In genomic region chr6:136470044-136470443, GRCh38 we compare ENCODE assay signal across 20 cellular contexts.
DNase-seq lines count a peak whose midpoint lies in the region; ATAC-seq and TF ChIP-seq lines count a peak whose summit lies in the region.
"Had no signal": no experiment of that assay in that cellular context is flagged by ENCODE, and none has a peak within 500 bp of the region (broad histone marks: within the 10 kb centered on the region; RNA-seq: fewer than 3 reads in every experiment).

No MANE protein-coding gene starts in this region.

- peaks cover 11% of the 10 kb centered on the region; the same call in 1 of the 2 replicates for H4K20me1 ChIP-seq in GM23338 (replicated peaks; ENCODE audit: insufficient read depth)

- H3K9me2 ChIP-seq in GM23338 (ENCODE audit: insufficient read depth): no peaks in the 10 kb centered on the region

- no TSS peak for BruUV-seq in A673 (replicated peaks; lab: Mats Ljungman, UMichigan)

- H3K9me3 ChIP-seq in A673 (ENCODE audit: low read depth, low read length, poor library complexity, severe bottlenecking): no peaks in the 10 kb centered on the region
- H3K9me3 ChIP-seq: body of pancreas, gastroesophageal sphincter, sigmoid colon, SJCRH30 had no signal

- peaks cover 2% of the 10 kb centered on the region for H3K27me3 Mint-ChIP-seq in GM23338 (ENCODE audit: insufficient read depth, low read depth, poor library complexity)
- H3K27me3 Mint-ChIP-seq in nephron (ENCODE audit: low read depth): no peaks in the 10 kb centered on the region

- H3K4me3 Mint-ChIP-seq in GM23338: no peak overlapping the region
- H3K4me3 Mint-ChIP-seq in nephron: no peak overlapping the region
- H3K4me3 Mint-ChIP-seq: activated naive CD8-positive, alpha-beta T cell treated with anti-CD3 and anti-CD28 coated beads, Interleukin-2, amount 50 U/mL, for 24 hours; CD4-positive, CD25-positive, alpha-beta regulatory T cell; endodermal cell; memory B cell had no signal

- H3K9me3 Mint-ChIP-seq in GM23338: no peaks in the 10 kb centered on the region
- no peaks in the 10 kb centered on the region for H3K9me3 Mint-ChIP-seq in nephron
- H3K9me3 Mint-ChIP-seq: activated naive CD8-positive, alpha-beta T cell treated with anti-CD3 and anti-CD28 coated beads, Interleukin-2, amount 50 U/mL, for 24 hours; endodermal cell; memory B cell had no signal

- no peaks in the 10 kb centered on the region for H3K27me3 ChIP-seq in GM23338 (ENCODE audit: insufficient read depth)
- H3K27me3 ChIP-seq in A673 (replicated peaks; ENCODE audit: insufficient read depth, low read depth, low read length, poor library complexity): no peaks in the 10 kb centered on the region
- H3K27me3 ChIP-seq: body of pancreas, gastroesophageal sphincter, sigmoid colon had no signal

- H3K36me3 ChIP-seq in GM23338 (ENCODE audit: insufficient read depth) (no peaks in the 10 kb centered on the region), A673 (ENCODE audit: insufficient read depth, low read length, poor library complexity, severe bottlenecking) (no peaks in the 10 kb centered on the region)
- H3K36me3 ChIP-seq: gastroesophageal sphincter, sigmoid colon, SJCRH30 had no signal

- peaks cover 60% of the 10 kb centered on the region for H3K4me1 Mint-ChIP-seq in GM23338
- no peaks in the 10 kb centered on the region for H3K4me1 Mint-ChIP-seq in nephron
- H3K4me1 Mint-ChIP-seq: activated naive CD8-positive, alpha-beta T cell treated with anti-CD3 and anti-CD28 coated beads, Interleukin-2, amount 50 U/mL, for 24 hours had no signal

- 0 out of 2 replicates have a peak overlapping the region, but pooled peaks have one; percentile 9 for H3K27ac ChIP-seq in GM23338 (ENCODE audit: low read depth)
- peak overlapping the region; percentile 97 for H3K27ac ChIP-seq in caudate nucleus (ENCODE audit: low read depth, low read length)
- H3K27ac ChIP-seq in A673 (ENCODE audit: low read depth, low read length, poor library complexity, severe bottlenecking): no peak overlapping the region
- H3K27ac ChIP-seq: body of pancreas, gastroesophageal sphincter, GM23248, sigmoid colon, SJCRH30 had no signal

- DNase-seq in GM23338 (ENCODE audit: low spot score) (peak; percentile 34), NCI-H69 (lab: John Stamatoyannopoulos, UW) (peak; percentile 62), caudate nucleus (lab: John Stamatoyannopoulos, UW) (no peak), OCI-M2 (lab: John Stamatoyannopoulos, UW; ENCODE audit: unreplicated experiment) (no peak), A673 (ENCODE audit: low spot score) (no peak)
- no peak for DNase-seq in activated CD4-positive, alpha-beta T cell treated with anti-CD3 and anti-CD28 coated beads, Interleukin-2, amount 50 U/mL, for 1 hour
- DNase-seq: activated naive CD8-positive, alpha-beta T cell treated with anti-CD3 and anti-CD28 coated beads, Interleukin-2, amount 50 U/mL, for 24 hours; body of pancreas; CD4-positive, CD25-positive, alpha-beta regulatory T cell; EL; endodermal cell; GM23248; Kasumi-1; kidney; NCI-H2171; sigmoid colon; SJCRH30 had no signal

- peaks cover 54% of the 10 kb centered on the region for H3K4me1 ChIP-seq in GM23338 (ENCODE audit: insufficient read depth)
- H3K4me1 ChIP-seq in A673 (ENCODE audit: insufficient read depth, low read length, poor library complexity, severe bottlenecking): no peaks in the 10 kb centered on the region
- H3K4me1 ChIP-seq: gastroesophageal sphincter, sigmoid colon, SJCRH30 had no signal

- H3K4me3 ChIP-seq in GM23338 (no peak overlapping the region), A673 (ENCODE audit: low read depth, low read length, poor library complexity, severe bottlenecking) (no peak overlapping the region)
- H3K4me3 ChIP-seq: body of pancreas, gastroesophageal sphincter, GM23248, sigmoid colon, SJCRH30 had no signal

- peaks cover 65% of the 10 kb centered on the region for H3K79me2 ChIP-seq in GM23338 (replicated peaks; ENCODE audit: insufficient read depth)

- peak; percentile 18; the same call in 1 of the 3 replicates for ATAC-seq in GM23338
- ATAC-seq: activated naive CD8-positive, alpha-beta T cell treated with anti-CD3 and anti-CD28 coated beads, Interleukin-2, amount 50 U/mL, for 24 hours; body of pancreas; gastroesophageal sphincter had no signal

- intact Hi-C loops in A673 (cut with micrococcal nuclease; ENCODE audit: unreplicated experiment): no loop called here

- POLR2A ChIA-PET in A673 (lab: Charles Lee; ENCODE audit: low non-redundant PET): no interaction called here

- peak overlapping the region; percentile 53 for H3K4me2 ChIP-seq in GM23338

- CTCF ChIA-PET in A673 (lab: Charles Lee): no interaction called here

- TF ChIP-seq CTCF in GM23338 (conservative IDR thresholded peaks at IDR 0.05; ENCODE audit: low read depth in 2 of 2) (no peak), nephron (IDR thresholded peaks at IDR 0.05; ENCODE audit: unreplicated experiment in 3 of 3) (no peak), A673 (conservative IDR thresholded peaks at IDR 0.05; ENCODE audit: low read depth, low read length) (no peak)

- H3K36me3 Mint-ChIP-seq in GM23338 (ENCODE audit: low read depth): no peaks in the 10 kb centered on the region
- H3K36me3 Mint-ChIP-seq in nephron (ENCODE audit: low read depth): no peaks in the 10 kb centered on the region
- H3K36me3 Mint-ChIP-seq: CD4-positive, CD25-positive, alpha-beta regulatory T cell had no signal

- no peaks in the 10 kb centered on the region for H3F3A ChIP-seq in GM23338 (replicated peaks; ENCODE audit: low read depth)

- H2AFZ ChIP-seq in GM23338: no peak overlapping the region
- H2AFZ ChIP-seq: GM23248 had no signal

- peak overlapping the region; percentile 30; the same call in 1 of the 2 replicates for H3K27ac Mint-ChIP-seq in GM23338
- peak overlapping the region in 2 of 3 experiments; percentile 6 to 20 for H3K27ac Mint-ChIP-seq in nephron
- H3K27ac Mint-ChIP-seq: activated naive CD8-positive, alpha-beta T cell treated with anti-CD3 and anti-CD28 coated beads, Interleukin-2, amount 50 U/mL, for 24 hours; CD4-positive, CD25-positive, alpha-beta regulatory T cell; endodermal cell; memory B cell had no signal

TF ChIP-seq in GM23338, 12 proteins besides CTCF, POLR2A, EP300 and RAD21 (continues in another document):
- no peak for TF ChIP-seq ZNF462 (CRISPR knock-in tag; IDR thresholded peaks at IDR 0.05)

Comparison
In these comparisons a context has a peak if more than half of its experiments do, and no peak if none do; other contexts are left out.
1. DNase-seq: peak in GM23338 (single experiment) and NCI-H69 (single experiment); none in caudate nucleus (0 of 61), activated CD4-positive, alpha-beta T cell treated with anti-CD3 and anti-CD28 coated beads, Interleukin-2, amount 50 U/mL, for 1 hour (single experiment), OCI-M2 (single experiment) and A673 (single experiment).